24 cellular contexts compared by ENCODE assay signal in the genomic region with DNA sequence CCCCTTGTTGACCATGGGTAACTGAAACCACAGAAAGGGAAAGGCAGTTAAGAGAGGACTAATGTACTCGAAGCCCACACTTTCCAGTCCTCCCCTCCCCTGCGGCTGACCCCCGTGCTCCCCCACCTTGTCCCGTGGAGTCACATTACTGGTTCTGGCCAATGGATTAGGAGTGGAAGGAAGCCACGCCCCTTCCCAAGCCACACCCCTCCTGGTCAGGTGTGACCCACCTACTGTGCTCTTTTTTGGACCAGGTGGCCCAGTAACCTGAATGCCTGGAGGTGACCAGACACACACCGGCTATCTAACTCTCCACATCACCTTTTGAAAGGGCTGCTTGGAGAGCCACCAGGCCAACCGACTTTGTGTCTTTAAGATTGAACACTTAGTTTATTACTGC.
DNase-seq lines count a peak whose midpoint lies in the region; ATAC-seq, FAIRE-seq and TF ChIP-seq lines count a peak whose summit lies in the region.
"Had no signal": no experiment of that assay in that cellular context is flagged by ENCODE, and none has a peak within 500 bp of the region (broad histone marks: within the 10 kb centered on the region; RNA-seq: fewer than 3 reads in every experiment).

No MANE protein-coding gene starts in this region.

- POLR2A ChIA-PET in HCT116 (lab: Charles Lee): no interaction called here
- POLR2A ChIA-PET in K562 (lab: Yijun Ruan, JAX): interaction anchor here (0.6 kb wide), 1 partner anchor 217 kb away, joined by 3 read pairs; no protein-coding TSS in a partner anchor

- 9% methylated on average over 7 of the region's 7 CpGs for WGBS in K562 (ENCODE audit: insufficient coverage, low coverage, missing lambda C conversion rate)
- whole genome bisulfite sequencing in transverse colon (ENCODE audit: low coverage in 1 of 2), 2 donors: 77 to 82% methylated on average over 4 to 7 of the region's 7 CpGs

- H4K20me1 ChIP-seq in HCT116 (ENCODE audit: insufficient read depth) (no peaks in the 10 kb centered on the region), K562 (replicated peaks; ENCODE audit: control insufficient read depth, insufficient read depth, low read length) (no peaks in the 10 kb centered on the region; the same call in 1 of the 2 replicates)

- CTCF ChIA-PET in HCT116 (lab: Charles Lee) (no interaction called here), K562 (lab: Yijun Ruan, JAX; ENCODE audit: low intra/inter-chr PET ratio) (no interaction called here)

- intact Hi-C loops in HCT116 (cut with micrococcal nuclease) (no loop called here), K562 (cut with micrococcal nuclease) (no loop called here), transverse colon (cut with DNase I; ENCODE audit: low total_unique reads) (no loop called here)

- H2AFZ ChIP-seq in HCT116 (ENCODE audit: low read depth, low read length, poor library complexity, severe bottlenecking) (no peak overlapping the region), K562 (ENCODE audit: low read depth, low read length) (no peak overlapping the region)

- TF ChIP-seq CTCF in HCT116 (IDR thresholded peaks at IDR 0.05 in 2 of 3, conservative IDR thresholded peaks at IDR 0.05 in 1 of 3; ENCODE audit: borderline replicate concordance in 1 of 3, insufficient read depth in 1 of 3, low read depth in 2 of 3, low read length in 2 of 3): no peak
- no peak for TF ChIP-seq CTCF in K562 (IDR thresholded peaks at IDR 0.05 in 2 of 3, conservative IDR thresholded peaks at IDR 0.05 in 1 of 3; ENCODE audit: insufficient read depth in 2 of 3, low read depth in 1 of 3, low read length in 3 of 3)
- no peak for TF ChIP-seq CTCF in transverse colon (IDR thresholded peaks at IDR 0.05)

- H3K9me2 ChIP-seq in HCT116 (ENCODE audit: insufficient read depth): no peaks in the 10 kb centered on the region

- FAIRE-seq in K562 (lab: Jason Lieb, UNC): no peak
- FAIRE-seq: A204.1, GM12878 had no signal

- ATAC-seq in HCT116: peak; percentile 43; the same call in 1 of the 2 replicates
- peak; percentile 82 for ATAC-seq in K562
- ATAC-seq in GM21447 (IDR thresholded peaks at IDR 0.05; ENCODE audit: unreplicated experiment): no peak
- no peak for ATAC-seq in GM18873 (IDR thresholded peaks at IDR 0.05; ENCODE audit: low FRiP score, unreplicated experiment)
- ATAC-seq: GM12878 had no signal

- TF ChIP-seq EP300 in K562 (IDR thresholded peaks at IDR 0.05; ENCODE audit: low read length) (no peak), transverse colon (IDR thresholded peaks at IDR 0.05; ENCODE audit: low read depth) (no peak)

- RAD21 ChIA-PET in HCT116 (lab: Charles Lee; ENCODE audit: low non-redundant PET in 1 of 2, low total read pairs in 2 of 2, uncharacterized antibody in 2 of 2, unreplicated experiment in 2 of 2): no interaction called here

- H3K9ac ChIP-seq in HCT116 (ENCODE audit: low read length) (no peak overlapping the region), K562 (ENCODE audit: insufficient read depth in 1 of 2, low read depth in 2 of 2, low read length in 2 of 2) (no peak overlapping the region)

- H3K9me1 ChIP-seq in K562 (ENCODE audit: control insufficient read depth, insufficient read depth, low read length): no peaks in the 10 kb centered on the region

- no peak overlapping the region for H3K4me3 ChIP-seq in HCT116 (replicated peaks in 1 of 2; ENCODE audit: low read depth in 1 of 2, low read length in 2 of 2)
- H3K4me3 ChIP-seq in K562: no peak overlapping the region
- no peak overlapping the region for H3K4me3 ChIP-seq in transverse colon
- H3K4me3 ChIP-seq: GM12878 had no signal

- H3K9me3 ChIP-seq in HCT116 (ENCODE audit: control insufficient read depth in 1 of 2, insufficient read depth in 1 of 2, low read depth in 1 of 2, low read length in 2 of 2): no peaks in the 10 kb centered on the region
- no peaks in the 10 kb centered on the region for H3K9me3 ChIP-seq in K562 (replicated peaks; ENCODE audit: control insufficient read depth, insufficient read depth, low read depth, low read length)
- H3K9me3 ChIP-seq in transverse colon: peaks cover 5 to 14% of the 10 kb centered on the region in 2 donors

- H3K79me2 ChIP-seq in HCT116 (ENCODE audit: insufficient read depth, low read length) (no peaks in the 10 kb centered on the region), K562 (ENCODE audit: control insufficient read depth, insufficient read depth, low read length) (no peaks in the 10 kb centered on the region)

- H3K4me2 ChIP-seq in HCT116 (ENCODE audit: low read length) (no peak overlapping the region), K562 (ENCODE audit: insufficient read depth, low read length) (no peak overlapping the region)

- TF ChIP-seq RAD21 in HCT116 (IDR thresholded peaks at IDR 0.05; ENCODE audit: low read depth) (no peak), K562 (CRISPR knock-in tag; conservative IDR thresholded peaks at IDR 0.05 in 1 of 2, IDR thresholded peaks at IDR 0.05 in 1 of 2) (no peak)

- H3K36me3 ChIP-seq in HCT116 (ENCODE audit: control insufficient read depth in 1 of 2, insufficient read depth in 2 of 2, low read length in 2 of 2) (no peaks in the 10 kb centered on the region), K562 (ENCODE audit: control insufficient read depth, insufficient read depth, low read length) (no peaks in the 10 kb centered on the region), transverse colon (no peaks in the 10 kb centered on the region)
- H3K36me3 ChIP-seq: BE2C had no signal

- H3K4me1 ChIP-seq in HCT116 (ENCODE audit: control insufficient read depth in 1 of 2, insufficient read depth in 2 of 2, low read length in 2 of 2): peaks cover 29 to 41% of the 10 kb centered on the region in 2 experiments
- H3K4me1 ChIP-seq in K562 (replicated peaks in 1 of 2; ENCODE audit: control insufficient read depth in 2 of 2, insufficient read depth in 2 of 2, low read length in 2 of 2): no peaks in the 10 kb centered on the region
- no peaks in the 10 kb centered on the region for H3K4me1 ChIP-seq in transverse colon

- DNase-seq in HCT116 (ENCODE audit: low read depth, low spot score) (no peak), K562 (ENCODE audit: extremely low read depth in 1 of 4, low spot score in 3 of 4) (peak in 3 of 4 experiments; percentile 35 to 59 (median 56)), iPS-NIHi11 (ENCODE audit: low spot score) (peak; percentile 74), NCI-H187 treated with DMSO at 0.1 percent for 48 hours (lab: John Stamatoyannopoulos, UW) (no peak), transverse colon (no peak)
- DNase-seq: ACHN; BE2C; C1 segment of cervical spinal cord; CD4-positive, CD25-positive, alpha-beta regulatory T cell; CD8-positive, alpha-beta memory T cell; COR-L47; DMS 273 treated with DMSO at 0.1 percent for 48 hours; DMS53; DND-41; EL; GOT3; HCEC 1CT; HFFc6; KG1 had no signal

- H3K27me3 ChIP-seq in HCT116 (ENCODE audit: insufficient read depth, low read length): no peaks in the 10 kb centered on the region
- H3K27me3 ChIP-seq in K562 (ENCODE audit: control insufficient read depth in 2 of 2, insufficient read depth in 2 of 2, low read length in 2 of 2): peaks cover 24 to 45% of the 10 kb centered on the region in 2 experiments
- peaks cover 6% of the 10 kb centered on the region for H3K27me3 ChIP-seq in transverse colon
- H3K27me3 ChIP-seq: BE2C had no signal

- TF ChIP-seq POLR2A in HCT116 (IDR thresholded peaks at IDR 0.05; ENCODE audit: borderline replicate concordance, extremely low read depth, insufficient read depth, insufficient read length) (no peak), K562 (conservative IDR thresholded peaks at IDR 0.05) (no peak), transverse colon (IDR thresholded peaks at IDR 0.05) (no peak)

- in situ Hi-C loops in K562 (cut with MboI): no loop called here
- in situ Hi-C loops in transverse colon (cut with MboI; ENCODE audit: low pct_ligation_motif_present in 1 of 4, low pct_unique_long_range_greater_than_20kb in 1 of 4, low sequenced_read_pairs in 3 of 4): no loop called here

- BruUV-seq in HCT116 (replicated peaks; lab: Mats Ljungman, UMichigan): no TSS peak
- no TSS peak for BruUV-seq in K562 (replicated peaks; lab: Mats Ljungman, UMichigan)

- H3K27ac ChIP-seq in HCT116 (ENCODE audit: low read depth, low read length): no peak overlapping the region
- H3K27ac ChIP-seq in K562 (ENCODE audit: extremely low read depth, low read depth, low read length): no peak overlapping the region
- H3K27ac ChIP-seq in transverse colon: no peak overlapping the region
- H3K27ac ChIP-seq: HL-60 had no signal

TF ChIP-seq in HCT116, 20 proteins besides CTCF, POLR2A, EP300 and RAD21:
- TF ChIP-seq JUND (IDR thresholded peaks at IDR 0.05): no peak
- TF ChIP-seq ELF1 (IDR thresholded peaks at IDR 0.05; ENCODE audit: borderline replicate concordance, low read depth): no peak
- no peak for TF ChIP-seq TCF7L2 (IDR thresholded peaks at IDR 0.05; ENCODE audit: borderline replicate concordance, extremely low read depth, insufficient read depth, insufficient read length)
- TF ChIP-seq YY1 (IDR thresholded peaks at IDR 0.05; ENCODE audit: extremely low read depth, insufficient replicate concordance, low read depth, low read length): no peak
- TF ChIP-seq SRF (IDR thresholded peaks at IDR 0.05; ENCODE audit: low read depth): no peak
- TF ChIP-seq EGR1 (IDR thresholded peaks at IDR 0.05; ENCODE audit: low read depth): no peak
TF ChIP-seq in HCT116: peak in this region for 0.

TF ChIP-seq in K562, 482 proteins besides CTCF, POLR2A, EP300 and RAD21 (continues in another document):
- TF ChIP-seq NBN (IDR thresholded peaks at IDR 0.05; ENCODE audit: low read depth) (no peak), HMG20A (CRISPR knock-in tag; conservative IDR thresholded peaks at IDR 0.05) (no peak)
- TF ChIP-seq, protein P1, sequence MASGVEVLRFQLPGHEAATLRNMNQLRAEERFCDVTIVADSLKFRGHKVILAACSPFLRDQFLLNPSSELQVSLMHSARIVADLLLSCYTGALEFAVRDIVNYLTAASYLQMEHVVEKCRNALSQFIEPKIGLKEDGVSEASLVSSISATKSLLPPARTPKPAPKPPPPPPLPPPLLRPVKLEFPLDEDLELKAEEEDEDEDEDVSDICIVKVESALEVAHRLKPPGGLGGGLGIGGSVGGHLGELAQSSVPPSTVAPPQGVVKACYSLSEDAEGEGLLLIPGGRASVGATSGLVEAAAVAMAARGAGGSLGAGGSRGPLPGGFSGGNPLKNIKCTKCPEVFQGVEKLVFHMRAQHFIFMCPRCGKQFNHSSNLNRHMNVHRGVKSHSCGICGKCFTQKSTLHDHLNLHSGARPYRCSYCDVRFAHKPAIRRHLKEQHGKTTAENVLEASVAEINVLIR (CRISPR knock-in tag; IDR thresholded peaks at IDR 0.05): no peak

Comparison
In these comparisons a context has a peak if more than half of its experiments do, and no peak if none do; other contexts are left out.
1. ATAC-seq: peak in HCT116 (single experiment) and K562 (single experiment); none in GM21447 (single experiment) and GM18873 (single experiment).
2. DNase-seq: peak in K562 (3 of 4) and iPS-NIHi11 (single experiment); none in HCT116 (single experiment), NCI-H187 treated with DMSO at 0.1 percent for 48 hours (single experiment) and transverse colon (single experiment).